In the genomic region with DNA sequence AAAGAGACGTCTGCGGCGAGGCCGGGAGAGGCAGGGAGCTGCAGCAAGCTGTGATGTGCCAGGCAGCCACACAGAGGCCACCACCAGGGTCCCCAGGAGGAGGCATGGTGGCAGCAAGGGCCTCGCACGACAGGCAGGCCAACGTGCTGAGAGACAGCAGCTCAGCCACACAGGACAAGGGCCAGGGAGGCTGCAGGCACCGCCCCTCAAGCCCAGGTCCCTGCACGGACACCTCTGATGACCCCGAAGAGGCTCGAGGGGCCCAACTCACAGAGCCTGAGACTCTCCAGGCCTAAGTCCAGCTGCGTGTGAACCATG, we compare ENCODE assay signal across 1 cellular context.
TF ChIP-seq lines count a peak whose summit lies in the region.

No MANE protein-coding gene starts in this region.

TF ChIP-seq in IMR-90, 13 proteins besides CTCF, POLR2A, EP300 and RAD21:
- TF ChIP-seq MAZ (IDR thresholded peaks at IDR 0.05; ENCODE audit: borderline replicate concordance, low read depth, low read length) (no peak), FOS (IDR thresholded peaks at IDR 0.05; ENCODE audit: low read depth, low read length) (no peak), BHLHE40 (IDR thresholded peaks at IDR 0.05; ENCODE audit: low read depth, low read length) (no peak), MXI1 (IDR thresholded peaks at IDR 0.05; ENCODE audit: borderline replicate concordance, low read depth, low read length) (no peak), CEBPB (IDR thresholded peaks at IDR 0.05; ENCODE audit: low read depth, low read length) (no peak), SMC3 (IDR thresholded peaks at IDR 0.05; ENCODE audit: low read depth, low read length) (no peak)
- TF ChIP-seq, protein P1, sequence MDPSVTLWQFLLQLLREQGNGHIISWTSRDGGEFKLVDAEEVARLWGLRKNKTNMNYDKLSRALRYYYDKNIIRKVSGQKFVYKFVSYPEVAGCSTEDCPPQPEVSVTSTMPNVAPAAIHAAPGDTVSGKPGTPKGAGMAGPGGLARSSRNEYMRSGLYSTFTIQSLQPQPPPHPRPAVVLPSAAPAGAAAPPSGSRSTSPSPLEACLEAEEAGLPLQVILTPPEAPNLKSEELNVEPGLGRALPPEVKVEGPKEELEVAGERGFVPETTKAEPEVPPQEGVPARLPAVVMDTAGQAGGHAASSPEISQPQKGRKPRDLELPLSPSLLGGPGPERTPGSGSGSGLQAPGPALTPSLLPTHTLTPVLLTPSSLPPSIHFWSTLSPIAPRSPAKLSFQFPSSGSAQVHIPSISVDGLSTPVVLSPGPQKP (IDR thresholded peaks at IDR 0.05; ENCODE audit: borderline replicate concordance, low read depth, low read length) = no peak
